9 cellular contexts compared by ENCODE assay signal in the genomic region with DNA sequence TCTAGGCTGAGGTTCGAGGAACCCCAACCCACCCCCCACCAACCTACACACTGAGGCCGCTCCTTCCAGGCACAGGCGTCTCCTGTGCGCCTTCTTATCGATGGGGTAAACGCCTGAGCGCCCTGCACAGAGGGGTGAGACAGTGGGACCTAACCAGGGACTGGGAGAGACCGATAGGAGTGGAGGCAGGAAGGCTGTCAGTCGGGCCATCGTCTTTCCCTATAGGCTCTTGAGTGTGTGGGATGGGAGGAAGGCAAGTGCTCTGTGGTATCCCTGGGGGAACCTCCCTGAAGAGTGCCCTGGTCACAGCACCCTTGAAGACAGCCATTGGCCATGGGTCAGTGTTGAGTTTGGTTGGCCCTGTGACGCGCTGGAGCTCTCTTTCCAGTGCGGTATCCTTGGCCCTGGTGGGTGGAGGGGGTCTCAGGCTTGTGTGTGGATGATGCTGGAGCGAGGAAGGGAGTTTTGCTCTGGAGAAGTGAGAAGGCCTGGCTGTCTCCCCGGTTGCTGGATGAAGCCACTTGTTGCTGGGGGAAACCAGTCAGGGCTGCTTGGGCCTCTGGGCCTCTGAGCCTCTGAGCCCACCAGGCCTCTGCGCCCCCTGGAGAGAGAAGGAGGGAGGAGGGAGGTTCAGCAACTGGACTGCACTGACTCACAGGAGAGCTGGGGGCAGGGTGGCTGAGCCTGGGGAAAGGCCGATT. TPM values are rescaled to one million over a fixed set of nuclear protein-coding genes. Genes with fewer than 3 reads are reported as not detected.
DNase-seq lines count a peak whose midpoint lies in the region; ATAC-seq and TF ChIP-seq lines count a peak whose summit lies in the region.
"Had no signal": no experiment of that assay in that cellular context is flagged by ENCODE, and none has a peak within 500 bp of the region (broad histone marks: within the 10 kb centered on the region; RNA-seq: fewer than 3 reads in every experiment).

No MANE protein-coding gene starts in this region.

- peak overlapping the region; percentile 86 for H3K4me3 Mint-ChIP-seq in type B pancreatic cell
- H3K4me3 Mint-ChIP-seq in naive thymus-derived CD4-positive, alpha-beta T cell: peak overlapping the region in 2 of 10 donors; percentile 25 to 37
- no peak overlapping the region for H3K4me3 Mint-ChIP-seq in activated T-cell treated with anti-CD3 and anti-CD28 coated beads, Interleukin-2, amount 50 U/mL, for 72 hours

- BruUV-seq in Panc1 (replicated peaks; lab: Mats Ljungman, UMichigan): no TSS peak

- no peaks in the 10 kb centered on the region; the same call in 1 of the 2 replicates for H3K9me3 ChIP-seq in Panc1 (ENCODE audit: control insufficient read depth, insufficient read depth, low read depth, low read length)
- H3K9me3 ChIP-seq in esophagus squamous epithelium: peaks cover 0 to 17% (median 0%) of the 10 kb centered on the region in 3 donors
- peaks cover 0 to 2% (median 0%) of the 10 kb centered on the region in 3 experiments for H3K9me3 ChIP-seq in naive thymus-derived CD4-positive, alpha-beta T cell (ENCODE audit: control insufficient read depth in 2 of 3, low read length in 3 of 3)

- CTCF ChIA-PET in Panc1 (lab: Charles Lee): interaction anchor here (0.8 kb wide), 1 partner anchor 15 kb away, joined by 3 read pairs; no protein-coding TSS in a partner anchor
- CTCF ChIA-PET in naive thymus-derived CD4-positive, alpha-beta T cell (lab: Charles Lee): interaction anchor here (0.7 kb wide), 1 partner anchor 396 kb away, joined by 4 read pairs; no protein-coding TSS in a partner anchor

- peak overlapping the region; percentile 12 to 15; a peak in 3 of 4 replicates for H3K4me3 ChIP-seq in Panc1 (ENCODE audit: low read depth in 2 of 2, low read length in 2 of 2)
- peak overlapping the region in 3 of 4 donors; percentile 59 to 84 (median 71) for H3K4me3 ChIP-seq in esophagus squamous epithelium
- H3K4me3 ChIP-seq in naive thymus-derived CD4-positive, alpha-beta T cell (ENCODE audit: low read length): no peak overlapping the region

- H3K4me1 ChIP-seq in Panc1 (ENCODE audit: control insufficient read depth, insufficient read depth, low read length) (peaks cover 39% of the 10 kb centered on the region), esophagus squamous epithelium (peaks cover 15 to 54% (median 22%) of the 10 kb centered on the region in 3 donors)
- H3K4me1 ChIP-seq in naive thymus-derived CD4-positive, alpha-beta T cell (ENCODE audit: control insufficient read depth in 2 of 2, insufficient read depth in 2 of 2, low read length in 2 of 2): peaks cover 0 to 6% of the 10 kb centered on the region in 2 donors

- in situ Hi-C loops in Panc1 (cut with HindIII; ENCODE audit: low pct_unique_long_range_greater_than_20kb, low sequenced_read_pairs): no loop called here

- H3K36me3 ChIP-seq in Panc1 (ENCODE audit: control insufficient read depth, insufficient read depth, low read length): no peaks in the 10 kb centered on the region; the same call in 1 of the 2 replicates
- no peaks in the 10 kb centered on the region for H3K36me3 ChIP-seq in esophagus squamous epithelium
- no peaks in the 10 kb centered on the region for H3K36me3 ChIP-seq in naive thymus-derived CD4-positive, alpha-beta T cell (ENCODE audit: control insufficient read depth in 2 of 3, insufficient read depth in 3 of 3, low read length in 3 of 3)

- WGBS in esophagus squamous epithelium, 2 donors: 64 to 84% methylated on average over 10 to 11 of the region's 17 CpGs

- H3K27ac ChIP-seq in Panc1 (ENCODE audit: low read length) (no peak overlapping the region), esophagus squamous epithelium (peak overlapping the region in 3 of 4 donors; percentile 92 to 93 (median 93))
- no peak overlapping the region for H3K27ac ChIP-seq in naive thymus-derived CD4-positive, alpha-beta T cell (ENCODE audit: low read depth, low read length)

- peak overlapping the region; percentile 82 for H3K27ac Mint-ChIP-seq in type B pancreatic cell
- H3K27ac Mint-ChIP-seq in naive thymus-derived CD4-positive, alpha-beta T cell: no peak overlapping the region
- no peak overlapping the region for H3K27ac Mint-ChIP-seq in activated T-cell treated with anti-CD3 and anti-CD28 coated beads, Interleukin-2, amount 50 U/mL, for 72 hours

- peaks cover 18% of the 10 kb centered on the region for H3K4me1 Mint-ChIP-seq in type B pancreatic cell (ENCODE audit: unreplicated experiment)
- H3K4me1 Mint-ChIP-seq in naive thymus-derived CD4-positive, alpha-beta T cell: peaks cover 0 to 18% (median 5%) of the 10 kb centered on the region in 7 donors
- peaks cover 5% of the 10 kb centered on the region for H3K4me1 Mint-ChIP-seq in activated T-cell treated with anti-CD3 and anti-CD28 coated beads, Interleukin-2, amount 50 U/mL, for 72 hours (ENCODE audit: low read depth)

- peak; percentile 22 for ATAC-seq in Panc1
- no peak for ATAC-seq in naive thymus-derived CD4-positive, alpha-beta T cell
- no peak for ATAC-seq in activated T-cell treated with anti-CD3 and anti-CD28 coated beads, Interleukin-2, amount 50 U/mL, for 72 hours (replicated peaks in 1 of 2)

- no peaks in the 10 kb centered on the region for H3K27me3 ChIP-seq in Panc1 (ENCODE audit: control insufficient read depth, insufficient read depth, low read length)
- H3K27me3 ChIP-seq in esophagus squamous epithelium: peaks cover 0 to 58% (median 0%) of the 10 kb centered on the region in 4 donors
- H3K27me3 ChIP-seq in naive thymus-derived CD4-positive, alpha-beta T cell (ENCODE audit: control insufficient read depth in 2 of 2, insufficient read depth in 2 of 2, low read length in 2 of 2): peaks cover 5 to 13% of the 10 kb centered on the region in 2 donors

- TF ChIP-seq CTCF in Panc1 (IDR thresholded peaks at IDR 0.05): no peak
- TF ChIP-seq CTCF in esophagus squamous epithelium (IDR thresholded peaks at IDR 0.05): no peak
- TF ChIP-seq CTCF in type B pancreatic cell (conservative IDR thresholded peaks at IDR 0.05): no peak

- peaks cover 33% of the 10 kb centered on the region for H3K27me3 Mint-ChIP-seq in type B pancreatic cell
- peaks cover 34 to 72% (median 50%) of the 10 kb centered on the region in 5 donors for H3K27me3 Mint-ChIP-seq in naive thymus-derived CD4-positive, alpha-beta T cell
- H3K27me3 Mint-ChIP-seq in activated T-cell treated with anti-CD3 and anti-CD28 coated beads, Interleukin-2, amount 50 U/mL, for 72 hours (ENCODE audit: low read depth): peaks cover 57% of the 10 kb centered on the region

- DNase-seq in Panc1 (ENCODE audit: low read depth, low spot score) (no peak), esophagus squamous epithelium (lab: John Stamatoyannopoulos, UW) (no peak), midbrain (lab: John Stamatoyannopoulos, UW) (peak; percentile 16), type B pancreatic cell (ENCODE audit: extremely low spot score, unreplicated experiment) (no peak), DMS79 treated with DMSO at 0.1 percent for 48 hours (lab: John Stamatoyannopoulos, UW) (no peak)
- DNase-seq in naive thymus-derived CD4-positive, alpha-beta T cell: no peak
- no peak for DNase-seq in activated T-cell treated with anti-CD3 and anti-CD28 coated beads, Interleukin-2, amount 50 U/mL, for 72 hours
- DNase-seq: activated CD4-positive, CD25-positive, alpha-beta regulatory T cell treated with anti-CD3 and anti-CD28 coated beads, Interleukin-2, amount 50 U/mL, for 72 hours; activated gamma-delta T cell had no signal

- intact Hi-C loops in Panc1 (cut with micrococcal nuclease; ENCODE audit: unreplicated experiment): no loop called here
- intact Hi-C loops in esophagus squamous epithelium (cut with DNase I): no loop called here
- intact Hi-C loops in naive thymus-derived CD4-positive, alpha-beta T cell (cut with micrococcal nuclease): loop anchor here in 1 of 2 donors (10.0 kb wide), 1 partner anchor 61 kb away; no protein-coding TSS in a partner anchor

- no peaks in the 10 kb centered on the region for H3K9me3 Mint-ChIP-seq in type B pancreatic cell
- H3K9me3 Mint-ChIP-seq in naive thymus-derived CD4-positive, alpha-beta T cell: peaks cover 0 to 20% (median 13%) of the 10 kb centered on the region in 11 donors
- peaks cover 2 to 6% of the 10 kb centered on the region in 2 donors for H3K9me3 Mint-ChIP-seq in activated T-cell treated with anti-CD3 and anti-CD28 coated beads, Interleukin-2, amount 50 U/mL, for 72 hours

- H3K36me3 Mint-ChIP-seq in type B pancreatic cell: no peaks in the 10 kb centered on the region
- peaks cover 0 to under 1% (median 0%) of the 10 kb centered on the region in 5 donors for H3K36me3 Mint-ChIP-seq in naive thymus-derived CD4-positive, alpha-beta T cell
- peaks cover 3 to 5% of the 10 kb centered on the region in 2 donors for H3K36me3 Mint-ChIP-seq in activated T-cell treated with anti-CD3 and anti-CD28 coated beads, Interleukin-2, amount 50 U/mL, for 72 hours (ENCODE audit: insufficient read depth in 2 of 2)

- TF ChIP-seq POLR2A in esophagus squamous epithelium (IDR thresholded peaks at IDR 0.05): no peak

- POLR2A ChIA-PET in Panc1 (lab: Charles Lee): interaction anchor here (0.6 kb wide), 1 partner anchor 20 kb away, joined by 3 read pairs; no protein-coding TSS in a partner anchor
- POLR2A ChIA-PET in naive thymus-derived CD4-positive, alpha-beta T cell (lab: Charles Lee): no interaction called here

RNA-seq across cellular contexts. Expression of gene GPRC5C, which starts 1.7 kb away (rescaled TPM):
- total RNA-seq in Panc1 (2021; ENCODE audit: unreplicated experiment) (57.1 TPM), esophagus squamous epithelium (10 to 100 TPM in 2 of 4 donors, 1 to 10 TPM in 2; 6.3 to 21.6 (median 11.7) TPM), type B pancreatic cell (ENCODE audit: low replicate concordance) (52.0 and 64.3 TPM in 2 replicates)
- 49.5 TPM for polyA plus RNA-seq in Panc1 (2012; ENCODE audit: insufficient read length)
- 1 to 10 TPM in 1 of 5 experiments, under 1 TPM in 2, not detected in 2; 0.13 to 1.9 (median 0.29) TPM for total RNA-seq in naive thymus-derived CD4-positive, alpha-beta T cell
- polyA plus RNA-seq in naive thymus-derived CD4-positive, alpha-beta T cell: not detected
- 1 to 10 TPM; 1.3 to 2.3 TPM for total RNA-seq in activated T-cell treated with anti-CD3 and anti-CD28 coated beads, Interleukin-2, amount 50 U/mL, for 72 hours

RNA-seq across cellular contexts. Expression of gene CD300A, which starts 32.9 kb away (rescaled TPM):
- total RNA-seq in Panc1 (2021; ENCODE audit: unreplicated experiment): 0.21 TPM
- not detected for polyA plus RNA-seq in Panc1 (2012; ENCODE audit: insufficient read length)
- total RNA-seq in esophagus squamous epithelium: 10 to 100 TPM in 1 of 4 donors, 1 to 10 TPM in 2, under 1 TPM in 1; 0.88 to 19.6 (median 2.8) TPM
- 0.43 TPM in 1 of 2 replicates, not detected in the other for total RNA-seq in type B pancreatic cell (ENCODE audit: low replicate concordance)
- total RNA-seq in naive thymus-derived CD4-positive, alpha-beta T cell: 10 to 100 TPM in 2 of 5 experiments, 1 to 10 TPM in 3; 5.0 to 52.4 (median 6.8) TPM
- 1 to 10 TPM; 5.8 to 9.5 TPM for polyA plus RNA-seq in naive thymus-derived CD4-positive, alpha-beta T cell
- 1 to 10 TPM; 3.9 to 7.2 TPM for total RNA-seq in activated T-cell treated with anti-CD3 and anti-CD28 coated beads, Interleukin-2, amount 50 U/mL, for 72 hours

Comparison
In these comparisons a context has a peak if more than half of its experiments do, and no peak if none do; other contexts are left out.
1. H3K27ac ChIP-seq: peak in esophagus squamous epithelium (3 of 4); none in Panc1 (single experiment) and naive thymus-derived CD4-positive, alpha-beta T cell (single experiment).